1 cellular context compared by ENCODE assay signal in genomic region chr7:30970594-30971094, GRCh38.
TF ChIP-seq lines count a peak whose summit lies in the region.

No MANE protein-coding gene starts in this region.

TF ChIP-seq in GM23338, 12 proteins besides CTCF, POLR2A, EP300 and RAD21 (continued from another document):
- TF ChIP-seq ZNF462 (CRISPR knock-in tag; IDR thresholded peaks at IDR 0.05) (no peak), CREB1 (CRISPR knock-in tag; IDR thresholded peaks at IDR 0.05; ENCODE audit: low read depth) (no peak)
